ENCODE assay signal across 36 cellular contexts in the genomic region with DNA sequence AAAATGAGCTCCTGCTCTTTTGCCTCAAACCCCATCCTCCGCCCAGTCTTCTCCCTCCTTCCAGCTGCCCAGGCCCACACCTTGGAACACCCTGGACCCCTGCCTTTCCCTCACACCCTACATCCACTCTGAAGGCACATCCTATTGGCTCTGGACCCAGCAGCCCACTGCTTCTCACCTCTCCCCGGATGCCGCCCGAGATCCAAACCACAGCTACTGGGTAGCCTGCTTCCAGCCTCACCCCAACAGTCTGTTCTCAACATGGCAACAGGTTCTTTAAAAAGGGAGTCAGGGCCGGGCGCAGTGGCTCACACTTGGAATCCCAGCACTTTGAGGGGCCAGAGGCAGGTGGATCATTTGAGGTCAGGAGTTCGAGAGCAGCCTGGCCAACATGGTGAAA. TPM values are rescaled to one million over a fixed set of nuclear protein-coding genes. Genes with fewer than 3 reads are reported as not detected.
"Had no signal": no experiment of that assay in that cellular context is flagged by ENCODE, and none has a peak within 500 bp of the region (broad histone marks: within the 10 kb centered on the region; RNA-seq: fewer than 3 reads in every experiment).

No MANE protein-coding gene starts in this region.

- H3K27ac Mint-ChIP-seq: activated B cell treated with CpG ODN at 0.5 μM for 24 hours; activated CD4-positive, alpha-beta memory T cell treated with anti-CD3 and anti-CD28 coated beads for 36 hours; activated CD4-positive, alpha-beta T cell treated with anti-CD3 and anti-CD28 coated beads, Interleukin-2, amount 10 ng/mL, durations not matched to agents 24 days and 14 days; activated CD8-positive, alpha-beta T cell treated with anti-CD3 and anti-CD28 coated beads for 36 hours; activated naive CD4-positive, alpha-beta T cell treated with anti-CD3 and anti-CD28 coated beads, Interleukin-2, amount 10 ng/mL, durations not matched to agents 7 days and 5 days; activated naive CD4-positive, alpha-beta T cell treated with anti-CD3 and anti-CD28 coated beads, Interleukin-2, amount 50 U/mL, for 24 hours; activated naive CD8-positive, alpha-beta T cell; activated naive CD8-positive, alpha-beta T cell treated with anti-CD3 and anti-CD28 coated beads, Interleukin-2, amount 10 ng/mL, durations not matched to agents 7 days and 5 days; activated T-cell treated with anti-CD3 and anti-CD28 coated beads, Interleukin-2, amount 50 U/mL, for 24 hours; activated T-helper 2 cell treated with anti-CD3 and anti-CD28 coated beads, Interferon-gamma antibody, Interleukin-2, Interleukin-4, amounts not matched to agents 10 μg/mL and 5 μg/mL and 100 μg/mL, durations not matched to agents 14 hours and 24 hours and 36 hours; brain; T-helper 17 cell had no signal

- H3K27me3 Mint-ChIP-seq: activated CD8-positive, alpha-beta T cell treated with anti-CD3 and anti-CD28 coated beads for 36 hours; activated naive CD8-positive, alpha-beta T cell; brain had no signal

- H3K4me3 ChIP-seq: ascending aorta, cardiac muscle cell had no signal

- H3K9me3 ChIP-seq: ascending aorta had no signal

- FAIRE-seq: bronchial epithelial cell, TTC549 had no signal

- H3K36me3 Mint-ChIP-seq: activated CD4-positive, alpha-beta memory T cell treated with anti-CD3 and anti-CD28 coated beads for 36 hours; activated naive CD4-positive, alpha-beta T cell treated with anti-CD3 and anti-CD28 coated beads, Interleukin-2, amount 10 ng/mL, durations not matched to agents 7 days and 5 days; activated naive CD4-positive, alpha-beta T cell treated with anti-CD3 and anti-CD28 coated beads, Interleukin-2, amount 50 U/mL, for 24 hours; activated naive CD8-positive, alpha-beta T cell; activated naive CD8-positive, alpha-beta T cell treated with anti-CD3 and anti-CD28 coated beads, Interleukin-2, amount 10 ng/mL, durations not matched to agents 7 days and 5 days; brain; T-cell had no signal

- H3K4me3 Mint-ChIP-seq: activated B cell treated with CpG ODN at 0.5 μM for 24 hours; activated CD4-positive, alpha-beta memory T cell treated with anti-CD3 and anti-CD28 coated beads for 36 hours; activated CD4-positive, alpha-beta T cell treated with anti-CD3 and anti-CD28 coated beads, Interleukin-2, amount 10 ng/mL, durations not matched to agents 24 days and 14 days; activated CD8-positive, alpha-beta T cell treated with anti-CD3 and anti-CD28 coated beads for 36 hours; activated naive CD4-positive, alpha-beta T cell treated with anti-CD3 and anti-CD28 coated beads, Interleukin-2, amount 10 ng/mL, durations not matched to agents 7 days and 5 days; activated naive CD4-positive, alpha-beta T cell treated with anti-CD3 and anti-CD28 coated beads, Interleukin-2, amount 50 U/mL, for 24 hours; activated naive CD8-positive, alpha-beta T cell; activated naive CD8-positive, alpha-beta T cell treated with anti-CD3 and anti-CD28 coated beads, Interleukin-2, amount 10 ng/mL, durations not matched to agents 7 days and 5 days; activated naive CD8-positive, alpha-beta T cell treated with anti-CD3 and anti-CD28 coated beads, Interleukin-2, amount 50 U/mL, for 24 hours; activated T-cell treated with anti-CD3 and anti-CD28 coated beads, Interleukin-2, amount 50 U/mL, for 24 hours; central memory CD8-positive, alpha-beta T cell; T-cell; T-helper 17 cell had no signal

- H3K27me3 ChIP-seq: ascending aorta, cardiac muscle cell had no signal

- DNase-seq: activated B cell treated with CpG ODN at 0.5 μM for 24 hours; activated CD4-positive, alpha-beta memory T cell treated with anti-CD3 and anti-CD28 coated beads for 36 hours; activated CD4-positive, alpha-beta T cell treated with anti-CD3 and anti-CD28 coated beads for 4 hours; activated CD4-positive, alpha-beta T cell treated with anti-CD3 and anti-CD28 coated beads, Interleukin-2, amount 10 ng/mL, durations not matched to agents 24 days and 14 days; activated CD4-positive, alpha-beta T cell treated with anti-CD3 and anti-CD28 coated beads, Interleukin-2, amount 50 U/mL, for 1 hour; activated CD4-positive, alpha-beta T cell treated with anti-CD3 and anti-CD28 coated beads, Interleukin-2, amount 50 U/mL, for 4 hours; activated CD4-positive, CD25-positive, alpha-beta regulatory T cell treated with anti-CD3 and anti-CD28 coated beads, Interleukin-2, amount 50 U/mL, for 72 hours; activated CD8-positive, alpha-beta memory T cell treated with anti-CD3 and anti-CD28 coated beads, Interleukin-2, amount 50 U/mL, for 4 hours; activated CD8-positive, alpha-beta T cell treated with anti-CD3 and anti-CD28 coated beads for 36 hours; activated effector memory CD4-positive, alpha-beta T cell treated with Interleukin-2 at 50 U/mL for 16 hours; activated gamma-delta T cell; activated naive CD4-positive, alpha-beta T cell treated with anti-CD3 and anti-CD28 coated beads, Interleukin-2, amount 10 ng/mL, durations not matched to agents 7 days and 5 days; activated naive CD4-positive, alpha-beta T cell treated with Interleukin-2 at 50 U/mL for 16 hours; activated naive CD8-positive, alpha-beta T cell treated with anti-CD3 and anti-CD28 coated beads, Interleukin-2, amount 10 ng/mL, durations not matched to agents 7 days and 5 days; activated naive CD8-positive, alpha-beta T cell treated with anti-CD3 and anti-CD28 coated beads, Interleukin-2, amount 50 U/mL, for 24 hours; activated T-cell treated with anti-CD3 and anti-CD28 coated beads, Interleukin-2, amount 50 U/mL, for 24 hours; activated T-cell treated with anti-CD3 and anti-CD28 coated beads, Interleukin-2, amount 50 U/mL, for 48 hours; amygdala; anterior cingulate cortex; caudate nucleus; cerebellar nuclear complex; T-cell; T-helper 17 cell; T1000 had no signal

- H3K4me1 Mint-ChIP-seq: activated B cell treated with CpG ODN at 0.5 μM for 24 hours; activated CD4-positive, alpha-beta T cell treated with anti-CD3 and anti-CD28 coated beads, Interleukin-2, amount 10 ng/mL, durations not matched to agents 24 days and 14 days; activated naive CD4-positive, alpha-beta T cell treated with anti-CD3 and anti-CD28 coated beads, Interleukin-2, amount 10 ng/mL, durations not matched to agents 7 days and 5 days; activated naive CD4-positive, alpha-beta T cell treated with anti-CD3 and anti-CD28 coated beads, Interleukin-2, amount 50 U/mL, for 24 hours; activated naive CD8-positive, alpha-beta T cell treated with anti-CD3 and anti-CD28 coated beads, Interleukin-2, amount 10 ng/mL, durations not matched to agents 7 days and 5 days; activated naive CD8-positive, alpha-beta T cell treated with anti-CD3 and anti-CD28 coated beads, Interleukin-2, amount 50 U/mL, for 24 hours; central memory CD8-positive, alpha-beta T cell; T-cell had no signal

- H3K9me3 Mint-ChIP-seq: activated B cell treated with CpG ODN at 0.5 μM for 24 hours; activated CD4-positive, alpha-beta memory T cell treated with anti-CD3 and anti-CD28 coated beads for 36 hours; activated CD4-positive, alpha-beta T cell treated with anti-CD3 and anti-CD28 coated beads, Interleukin-2, amount 10 ng/mL, durations not matched to agents 24 days and 14 days; activated CD8-positive, alpha-beta T cell treated with anti-CD3 and anti-CD28 coated beads for 36 hours; activated naive CD4-positive, alpha-beta T cell treated with anti-CD3 and anti-CD28 coated beads, Interleukin-2, amount 10 ng/mL, durations not matched to agents 7 days and 5 days; activated naive CD4-positive, alpha-beta T cell treated with anti-CD3 and anti-CD28 coated beads, Interleukin-2, amount 50 U/mL, for 24 hours; activated naive CD8-positive, alpha-beta T cell treated with anti-CD3 and anti-CD28 coated beads, Interleukin-2, amount 10 ng/mL, durations not matched to agents 7 days and 5 days; activated naive CD8-positive, alpha-beta T cell treated with anti-CD3 and anti-CD28 coated beads, Interleukin-2, amount 50 U/mL, for 24 hours; activated T-cell treated with anti-CD3 and anti-CD28 coated beads, Interleukin-2, amount 50 U/mL, for 24 hours; activated T-helper 2 cell treated with anti-CD3 and anti-CD28 coated beads, Interferon-gamma antibody, Interleukin-2, Interleukin-4, amounts not matched to agents 10 μg/mL and 5 μg/mL and 100 μg/mL, durations not matched to agents 14 hours and 24 hours and 36 hours; central memory CD8-positive, alpha-beta T cell; T-cell had no signal

- H3K27ac ChIP-seq: ascending aorta, cardiac muscle cell, VCaP had no signal

- ATAC-seq: activated CD8-positive, alpha-beta T cell treated with anti-CD3 and anti-CD28 coated beads for 36 hours; activated naive CD8-positive, alpha-beta T cell treated with anti-CD3 and anti-CD28 coated beads, Interleukin-2, amount 50 U/mL, for 24 hours; T-cell; T-helper 17 cell had no signal

- H3K36me3 ChIP-seq: ascending aorta, cardiac muscle cell had no signal

RNA-seq across cellular contexts. Expression of gene SMARCD3, which starts 9.5 kb away (rescaled TPM):
- total RNA-seq: activated B cell treated with CpG ODN at 0.5 μM for 24 hours had no signal

RNA-seq across cellular contexts. Expression of gene H2BK1, which starts 47.7 kb away (rescaled TPM):
- total RNA-seq: activated CD4-positive, alpha-beta memory T cell treated with anti-CD3 and anti-CD28 coated beads for 36 hours; activated CD4-positive, alpha-beta T cell treated with anti-CD3 and anti-CD28 coated beads, Interleukin-2, amount 10 ng/mL, durations not matched to agents 24 days and 14 days; activated CD8-positive, alpha-beta memory T cell treated with anti-CD3 and anti-CD28 coated beads for 36 hours; activated CD8-positive, alpha-beta T cell treated with anti-CD3 and anti-CD28 coated beads for 36 hours; activated T-helper 2 cell treated with anti-CD3 and anti-CD28 coated beads, Interferon-gamma antibody, Interleukin-2, Interleukin-4, amounts not matched to agents 10 μg/mL and 5 μg/mL and 100 μg/mL, durations not matched to agents 14 hours and 24 hours and 36 hours; ascending aorta; bronchial epithelial cell; cardiac muscle cell had no signal
- polyA plus RNA-seq: adipose tissue, cardiac muscle cell had no signal
